1 cellular context compared by ENCODE assay signal in genomic region chr22:20224917-20225692, GRCh38.
TF ChIP-seq lines count a peak whose summit lies in the region.

No MANE protein-coding gene starts in this region.

TF ChIP-seq in WTC11, 78 proteins besides CTCF, POLR2A, EP300 and RAD21 (continued from another document):
- TF ChIP-seq NR3C1 (CRISPR knock-in tag; conservative IDR thresholded peaks at IDR 0.05; ENCODE audit: low read depth) (no peak), KAT7 (CRISPR knock-in tag; IDR thresholded peaks at IDR 0.05; ENCODE audit: borderline replicate concordance) (no peak)
